In the genomic region with DNA sequence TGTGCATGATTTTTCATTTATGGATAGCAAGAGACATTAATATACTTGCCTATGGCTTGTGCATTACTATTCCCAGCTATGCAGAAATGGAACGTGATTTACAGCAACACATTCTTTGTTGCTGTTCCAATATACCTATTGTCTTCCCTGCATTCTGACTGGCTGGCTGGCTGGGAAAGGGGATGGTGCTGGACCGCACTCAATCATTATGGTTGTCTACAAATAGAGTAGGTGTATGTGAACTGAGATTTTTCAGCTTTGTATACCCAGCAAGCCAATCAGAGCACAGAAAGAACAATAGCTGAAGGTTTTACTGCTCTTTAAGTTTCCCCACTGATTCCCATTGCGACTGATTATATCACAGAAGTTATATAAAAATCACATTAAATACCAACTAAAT, we compare ENCODE assay signal across 18 cellular contexts.
"Had no signal": no experiment of that assay in that cellular context is flagged by ENCODE, and none has a peak within 500 bp of the region (broad histone marks: within the 10 kb centered on the region; RNA-seq: fewer than 3 reads in every experiment).

No MANE protein-coding gene starts in this region.

- DNase-seq: dorsolateral prefrontal cortex; effector CD8-positive, alpha-beta T cell; foreskin melanocyte; heart left ventricle; hippocampal formation; kidney glomerular epithelial cell; mammary epithelial cell; natural killer cell; posterior cingulate gyrus; sigmoid colon; stimulated activated CD4-positive, alpha-beta T cell treated with anti-CD3 and anti-CD28 coated beads, Interleukin-2, amount 100 ng/mL, for 24 hours; stimulated activated CD4-positive, alpha-beta T cell treated with anti-CD3 and anti-CD28 coated beads, Interleukin-4, amount 100 ng/mL, for 4 hours; stimulated activated naive B cell treated with anti-CD40 and anti-IgM and Interleukin-4, amounts not matched to agents 10 μg/mL and 1 μg/mL and 100 μg/mL, for 72 hours; stimulated activated naive CD8-positive, alpha-beta T cell treated with anti-CD3 and anti-CD28 coated beads, Interleukin-15, amount 100 ng/mL, for 72 hours; testis; upper lobe of right lung had no signal

- H3K9me3 Mint-ChIP-seq: natural killer cell; neural crest cell; stimulated activated naive B cell treated with anti-CD40 and anti-IgM and Interleukin-4, amounts not matched to agents 10 μg/mL and 1 μg/mL and 100 μg/mL, for 72 hours; stimulated activated naive CD8-positive, alpha-beta T cell treated with anti-CD3 and anti-CD28 coated beads, Interleukin-15, amount 100 ng/mL, for 72 hours had no signal

- H3K27ac Mint-ChIP-seq: natural killer cell; stimulated activated naive B cell treated with anti-CD40 and anti-IgM and Interleukin-4, amounts not matched to agents 10 μg/mL and 1 μg/mL and 100 μg/mL, for 72 hours; stimulated activated naive CD8-positive, alpha-beta T cell treated with anti-CD3 and anti-CD28 coated beads, Interleukin-15, amount 100 ng/mL, for 72 hours had no signal

- H3K4me3 Mint-ChIP-seq: natural killer cell; neural crest cell; stimulated activated naive B cell treated with anti-CD40 and anti-IgM and Interleukin-4, amounts not matched to agents 10 μg/mL and 1 μg/mL and 100 μg/mL, for 72 hours; stimulated activated naive CD8-positive, alpha-beta T cell treated with anti-CD3 and anti-CD28 coated beads, Interleukin-15, amount 100 ng/mL, for 72 hours had no signal

- ATAC-seq: heart left ventricle; left lobe of liver; natural killer cell; stimulated activated naive B cell treated with anti-CD40 and anti-IgM and Interleukin-4, amounts not matched to agents 10 μg/mL and 1 μg/mL and 100 μg/mL, for 72 hours; stimulated activated naive CD8-positive, alpha-beta T cell treated with anti-CD3 and anti-CD28 coated beads, Interleukin-15, amount 100 ng/mL, for 72 hours; upper lobe of right lung had no signal

- H3K4me1 Mint-ChIP-seq: natural killer cell; stimulated activated naive B cell treated with anti-CD40 and anti-IgM and Interleukin-4, amounts not matched to agents 10 μg/mL and 1 μg/mL and 100 μg/mL, for 72 hours; stimulated activated naive CD8-positive, alpha-beta T cell treated with anti-CD3 and anti-CD28 coated beads, Interleukin-15, amount 100 ng/mL, for 72 hours had no signal

- H3K36me3 Mint-ChIP-seq: natural killer cell; stimulated activated naive B cell treated with anti-CD40 and anti-IgM and Interleukin-4, amounts not matched to agents 10 μg/mL and 1 μg/mL and 100 μg/mL, for 72 hours had no signal
